In the genomic region with DNA sequence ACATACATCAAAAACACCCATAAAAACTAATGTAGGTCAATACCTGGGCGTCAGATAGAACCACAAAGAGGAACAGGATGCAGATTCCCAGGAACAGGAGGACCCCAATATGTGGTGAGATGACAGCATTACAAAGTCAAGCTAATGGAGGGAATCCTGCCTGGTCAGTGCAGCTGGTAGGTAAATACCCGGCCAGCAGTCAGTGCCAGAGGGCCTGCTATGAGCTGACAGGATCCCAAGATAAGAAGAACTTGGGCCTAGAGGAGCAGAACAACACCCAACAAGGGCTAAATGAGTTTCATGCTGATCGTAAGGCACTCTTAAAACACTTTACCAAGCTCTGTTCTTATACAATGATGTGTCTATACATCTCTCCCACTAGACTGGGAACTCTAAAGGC, we compare ENCODE assay signal across 22 cellular contexts.
A peak's percentile ranks its signal among the peaks of the same experiment; 100 is the strongest.
DNase-seq lines count a peak whose midpoint lies in the region; ATAC-seq, FAIRE-seq and TF ChIP-seq lines count a peak whose summit lies in the region.
"Had no signal": no experiment of that assay in that cellular context is flagged by ENCODE, and none has a peak within 500 bp of the region (broad histone marks: within the 10 kb centered on the region; RNA-seq: fewer than 3 reads in every experiment).

No MANE protein-coding gene starts in this region.

- ATAC-seq in body of pancreas, result peak; percentile 87
- no peak for ATAC-seq in HG03354 (IDR thresholded peaks at IDR 0.05; ENCODE audit: poor library complexity, severe bottlenecking, unreplicated experiment)
- ATAC-seq: HCT116 had no signal

- H3K36me3 ChIP-seq in body of pancreas (replicated peaks in 1 of 2; ENCODE audit: insufficient read depth in 1 of 2, low read depth in 2 of 2) (no peaks in the 10 kb centered on the region), mesendoderm (ENCODE audit: control insufficient read depth, insufficient read depth, low read length) (no peaks in the 10 kb centered on the region)
- H3K36me3 ChIP-seq: BLaER1 treated with 17β-estradiol and CSF1 and Interleukin-3, amounts not matched to agents 10 nM and 100 nM; SJCRH30 had no signal

- peaks cover 12% of the 10 kb centered on the region for H3K4me1 ChIP-seq in body of pancreas
- no peaks in the 10 kb centered on the region for H3K4me1 ChIP-seq in mesendoderm (ENCODE audit: control insufficient read depth, low read depth, low read length)
- H3K4me1 ChIP-seq: BLaER1 treated with 17β-estradiol and CSF1 and Interleukin-3, amounts not matched to agents 10 nM and 100 nM; SJCRH30 had no signal

- no peak for TF ChIP-seq POLR2A in body of pancreas (IDR thresholded peaks at IDR 0.05)

- H4K8ac ChIP-seq in mesendoderm (ENCODE audit: low read depth, low read length), result no peak overlapping the region

- H3K9me3 ChIP-seq in body of pancreas, result no peaks in the 10 kb centered on the region
- H3K9me3 ChIP-seq: BLaER1 treated with 17β-estradiol and CSF1 and Interleukin-3, amounts not matched to agents 10 nM and 100 nM; SJCRH30 had no signal

- H2AK5ac ChIP-seq in mesendoderm (ENCODE audit: low read length), result no peak overlapping the region

- H3K56ac ChIP-seq in mesendoderm (ENCODE audit: low read length), result no peak overlapping the region

- WGBS in body of pancreas, 2 donors, result 39 to 53% methylated on average over 3 of the region's 3 CpGs
- WGBS in mesendoderm (ENCODE audit: extremely low coverage, insufficient coverage, low lambda C conversion rate), result no CpG with 5 or more reads among the region's 3 CpGs

- peak; percentile 3 for DNase-seq in ELF-1 (ENCODE audit: low read depth, low spot score)
- peak; percentile 41 for DNase-seq in NCI-H69 (lab: John Stamatoyannopoulos, UW)
- peak; percentile 50 to 76 (median 72) for DNase-seq in body of pancreas
- DNase-seq in mesendoderm, result peak; percentile 18
- DNase-seq in RCC 7860 (ENCODE audit: low spot score), result no peak
- no peak for DNase-seq in HTR-8/SVneo (ENCODE audit: insufficient read length, low spot score)
- DNase-seq: CD8-positive, alpha-beta memory T cell; DND-41; GM23248; MM.1S; NCI-H1092 treated with DMSO at 0.1 percent for 48 hours; NCI-H1694; NCI-H2107; NCI-H2227 treated with DMSO at 0.1 percent for 48 hours; NCI-H524 treated with DMSO at 0.1 percent for 48 hours; PC-9; SJCRH30 had no signal

- intact Hi-C loops in body of pancreas (cut with DNase I), result no loop called here

- H3K23ac ChIP-seq in mesendoderm (ENCODE audit: low read length), result no peak overlapping the region

- no peak overlapping the region for H4K5ac ChIP-seq in mesendoderm (ENCODE audit: low read length)

- no peak overlapping the region for H2BK15ac ChIP-seq in mesendoderm (replicated peaks; ENCODE audit: low read depth)

- no peak overlapping the region for H3K4me2 ChIP-seq in mesendoderm (ENCODE audit: low read length)
- H3K4me2 ChIP-seq: BLaER1 treated with 17β-estradiol and CSF1 and Interleukin-3, amounts not matched to agents 10 nM and 100 nM; PC-9 had no signal

- no peak overlapping the region for H3K4me3 ChIP-seq in body of pancreas
- H3K4me3 ChIP-seq in mesendoderm (ENCODE audit: low read length), result no peak overlapping the region
- H3K4me3 ChIP-seq: BLaER1 treated with 17β-estradiol and CSF1 and Interleukin-3, amounts not matched to agents 10 nM and 100 nM; GM23248; PC-9; SJCRH30 had no signal

- no peak overlapping the region for H3K18ac ChIP-seq in mesendoderm (ENCODE audit: low read length)

- H3K4ac ChIP-seq in mesendoderm (ENCODE audit: low read depth, low read length), result no peak overlapping the region

- no peak overlapping the region for H2BK5ac ChIP-seq in mesendoderm (ENCODE audit: low read length)

- H3K27ac ChIP-seq in body of pancreas (no peak overlapping the region), mesendoderm (ENCODE audit: low read depth, low read length) (no peak overlapping the region)
- H3K27ac ChIP-seq: BLaER1 treated with 17β-estradiol and CSF1 and Interleukin-3, amounts not matched to agents 10 nM and 100 nM; GM23248; PC-9; SJCRH30 had no signal

- FAIRE-seq in RCC 7860 (lab: Jason Lieb, UNC) (no peak), HTR-8/SVneo (lab: Jason Lieb, UNC) (no peak)
- FAIRE-seq: D721Med, G401.6 had no signal

- H3K27me3 ChIP-seq in body of pancreas (no peaks in the 10 kb centered on the region), mesendoderm (ENCODE audit: insufficient read depth, low read length, poor library complexity) (no peaks in the 10 kb centered on the region)
- H3K27me3 ChIP-seq: BLaER1 treated with 17β-estradiol and CSF1 and Interleukin-3, amounts not matched to agents 10 nM and 100 nM; SJCRH30 had no signal

- no peak overlapping the region for H3K9ac ChIP-seq in mesendoderm (ENCODE audit: low read length)
- H3K9ac ChIP-seq: BLaER1 treated with 17β-estradiol and CSF1 and Interleukin-3, amounts not matched to agents 10 nM and 100 nM; GM23248 had no signal

- H3K79me2 ChIP-seq in mesendoderm (ENCODE audit: control insufficient read depth, insufficient read depth, low read length), result no peaks in the 10 kb centered on the region

- no peak overlapping the region for H2BK120ac ChIP-seq in mesendoderm (ENCODE audit: low read depth, low read length)

- H3K79me1 ChIP-seq in mesendoderm (ENCODE audit: low read length), result no peaks in the 10 kb centered on the region

- TF ChIP-seq CTCF in body of pancreas (IDR thresholded peaks at IDR 0.05), result peak in 6 of 7 experiments; percentile 7 to 51 (median 38)

Comparison
In these comparisons a context has a peak if more than half of its experiments do, and no peak if none do; other contexts are left out.
1. DNase-seq: peak in ELF-1 (single experiment), NCI-H69 (single experiment), body of pancreas (4 of 4) and mesendoderm (single experiment); none in RCC 7860 (single experiment) and HTR-8/SVneo (single experiment).